12 cellular contexts compared by ENCODE assay signal in genomic region chr14:54690887-54691286, GRCh38.
DNase-seq lines count a peak whose midpoint lies in the region; ATAC-seq and TF ChIP-seq lines count a peak whose summit lies in the region.
"Had no signal": no experiment of that assay in that cellular context is flagged by ENCODE, and none has a peak within 500 bp of the region (broad histone marks: within the 10 kb centered on the region; RNA-seq: fewer than 3 reads in every experiment).

No MANE protein-coding gene starts in this region.

- no peak for DNase-seq in activated CD4-positive, alpha-beta T cell treated with anti-CD3 and anti-CD28 coated beads, Interleukin-2, amount 10 ng/mL, durations not matched to agents 24 days and 14 days
- no peak for DNase-seq in activated CD4-positive, alpha-beta T cell treated with anti-CD3 and anti-CD28 coated beads, Interleukin-2, amount 50 U/mL, for 4 hours
- DNase-seq in RWPE2 (ENCODE audit: low spot score) (no peak), mesenchymal stem cell (no peak), Calu3 (no peak)

- no peak overlapping the region for H3K14ac ChIP-seq in mesenchymal stem cell (ENCODE audit: low read length in 2 of 2)

- peak overlapping the region; percentile 42 for H4K8ac ChIP-seq in mesenchymal stem cell (ENCODE audit: low read length)

- no peaks in the 10 kb centered on the region for H3K36me3 ChIP-seq in RWPE2 (ENCODE audit: low read depth)
- H3K36me3 ChIP-seq in mesenchymal stem cell (ENCODE audit: control insufficient read depth in 1 of 2, insufficient read depth in 2 of 2, low read depth in 1 of 2, low read length in 2 of 2): peaks cover 4 to 6% of the 10 kb centered on the region in 2 experiments
- no peaks in the 10 kb centered on the region for H3K36me3 ChIP-seq in stomach smooth muscle (ENCODE audit: control insufficient read depth in 2 of 2, insufficient read depth in 2 of 2, low read length in 2 of 2)

- peak overlapping the region; percentile 12 for H3K9ac ChIP-seq in mesenchymal stem cell (ENCODE audit: low read length)
- peak overlapping the region in 1 of 2 donors; percentile 4 for H3K9ac ChIP-seq in stomach smooth muscle (ENCODE audit: low read length in 2 of 2)

- H3K23ac ChIP-seq in mesenchymal stem cell (ENCODE audit: low read length in 2 of 2): peak overlapping the region in 1 of 2 experiments; percentile 34

- H2AFZ ChIP-seq in mesenchymal stem cell (ENCODE audit: low read depth, low read length): no peak overlapping the region
- H2AFZ ChIP-seq: PC-9 had no signal

- no peak overlapping the region for H2BK5ac ChIP-seq in mesenchymal stem cell (ENCODE audit: low read depth, low read length, poor library complexity, severe bottlenecking)

- peak overlapping the region; percentile 63 for H2AK5ac ChIP-seq in mesenchymal stem cell (ENCODE audit: low read length, severe bottlenecking)

- peaks cover 8% of the 10 kb centered on the region for H3K4me1 ChIP-seq in RWPE2 (ENCODE audit: insufficient read depth, poor library complexity, severe bottlenecking)
- H3K4me1 ChIP-seq in mesenchymal stem cell (ENCODE audit: control insufficient read depth, insufficient read depth, low read depth, low read length): peaks cover 13% of the 10 kb centered on the region
- peaks cover 48% of the 10 kb centered on the region for H3K4me1 ChIP-seq in stomach smooth muscle (ENCODE audit: control insufficient read depth, insufficient read depth, low read length)

- H3K27ac ChIP-seq in RWPE2 (ENCODE audit: poor library complexity, severe bottlenecking) (peak overlapping the region; percentile 23), mesenchymal stem cell (ENCODE audit: low read length, poor library complexity, severe bottlenecking) (no peak overlapping the region), stomach smooth muscle (ENCODE audit: low read length) (peak overlapping the region; percentile 31)
- H3K27ac ChIP-seq: PC-9 had no signal

- peaks cover 23% of the 10 kb centered on the region for H3K4me1 Mint-ChIP-seq in activated CD4-positive, alpha-beta T cell treated with anti-CD3 and anti-CD28 coated beads, Interleukin-2, amount 10 ng/mL, durations not matched to agents 24 days and 14 days
- no peaks in the 10 kb centered on the region for H3K4me1 Mint-ChIP-seq in Calu3 (ENCODE audit: low read depth, unreplicated experiment)

- peak overlapping the region; percentile 21 for H3K27ac Mint-ChIP-seq in activated CD4-positive, alpha-beta T cell treated with anti-CD3 and anti-CD28 coated beads, Interleukin-2, amount 10 ng/mL, durations not matched to agents 24 days and 14 days
- no peak overlapping the region for H3K27ac Mint-ChIP-seq in Calu3 (ENCODE audit: unreplicated experiment)
- H3K27ac Mint-ChIP-seq: activated naive CD8-positive, alpha-beta T cell; B cell had no signal

- peak overlapping the region in 1 of 2 experiments; percentile 56 for H3K4ac ChIP-seq in mesenchymal stem cell (ENCODE audit: low read depth in 1 of 2, low read length in 2 of 2)

- peaks cover 37% of the 10 kb centered on the region for H3K27me3 Mint-ChIP-seq in activated CD4-positive, alpha-beta T cell treated with anti-CD3 and anti-CD28 coated beads, Interleukin-2, amount 10 ng/mL, durations not matched to agents 24 days and 14 days
- H3K27me3 Mint-ChIP-seq in Calu3 (ENCODE audit: unreplicated experiment): no peaks in the 10 kb centered on the region
- H3K27me3 Mint-ChIP-seq: B cell had no signal

- CTCF ChIA-PET in Calu3 (lab: Charles Lee): interaction anchor here (0.5 to 3.0 kb wide), 9 partner anchors 32 to 1627 kb away, joined by 3 to 31 read pairs (median 4); partner anchors contain the start of gene SAMD4A

- BruUV-seq in Calu3 (replicated peaks; lab: Mats Ljungman, UMichigan): no TSS peak

- no peaks in the 10 kb centered on the region for H3K36me3 Mint-ChIP-seq in activated CD4-positive, alpha-beta T cell treated with anti-CD3 and anti-CD28 coated beads, Interleukin-2, amount 10 ng/mL, durations not matched to agents 24 days and 14 days (ENCODE audit: low read depth)
- no peaks in the 10 kb centered on the region for H3K36me3 Mint-ChIP-seq in Calu3 (ENCODE audit: insufficient read depth, unreplicated experiment)
- H3K36me3 Mint-ChIP-seq: activated naive CD8-positive, alpha-beta T cell had no signal

- TF ChIP-seq CTCF in RWPE2 (IDR thresholded peaks at IDR 0.05; ENCODE audit: poor library complexity, severe bottlenecking) (no peak), Calu3 (IDR thresholded peaks at IDR 0.05; ENCODE audit: unreplicated experiment) (no peak)

- no peak overlapping the region for H4K91ac ChIP-seq in mesenchymal stem cell (ENCODE audit: low read length)

- H3K27me3 ChIP-seq in RWPE2 (ENCODE audit: insufficient read depth, poor library complexity, severe bottlenecking): no peaks in the 10 kb centered on the region
- H3K27me3 ChIP-seq in mesenchymal stem cell (ENCODE audit: control insufficient read depth in 1 of 2, insufficient read depth in 1 of 2, low read length in 2 of 2): no peaks in the 10 kb centered on the region
- no peaks in the 10 kb centered on the region for H3K27me3 ChIP-seq in stomach smooth muscle (ENCODE audit: control insufficient read depth in 1 of 2, insufficient read depth in 2 of 2, low read length in 2 of 2)

- H3K4me2 ChIP-seq in mesenchymal stem cell (ENCODE audit: low read length, poor library complexity, severe bottlenecking): no peak overlapping the region
- H3K4me2 ChIP-seq: PC-9 had no signal

- H3K79me1 ChIP-seq in mesenchymal stem cell (replicated peaks; ENCODE audit: low read length, poor library complexity, severe bottlenecking): peaks cover 41% of the 10 kb centered on the region

- no peaks in the 10 kb centered on the region for H3K9me3 ChIP-seq in RWPE2 (ENCODE audit: severe bottlenecking)
- H3K9me3 ChIP-seq in mesenchymal stem cell (ENCODE audit: control insufficient read depth, low read length): no peaks in the 10 kb centered on the region
- H3K9me3 ChIP-seq in stomach smooth muscle (ENCODE audit: control insufficient read depth in 2 of 2, low read length in 2 of 2): no peaks in the 10 kb centered on the region

- no peaks in the 10 kb centered on the region for H3K9me3 Mint-ChIP-seq in activated CD4-positive, alpha-beta T cell treated with anti-CD3 and anti-CD28 coated beads, Interleukin-2, amount 10 ng/mL, durations not matched to agents 24 days and 14 days
- H3K9me3 Mint-ChIP-seq in Calu3 (ENCODE audit: low read depth, unreplicated experiment): no peaks in the 10 kb centered on the region
- H3K9me3 Mint-ChIP-seq: activated T-helper 1 cell treated with anti-CD3 and anti-CD28 coated beads, Interleukin-12 subunit alpha, Interleukin-12 subunit beta, Interleukin-2, Interleukin-4 antibody, amounts not matched to agents 30 ng/mL and 10 ng/mL and 1 ng/mL, durations not matched to agents 14 hours and 24 hours and 36 hours had no signal

- peak overlapping the region; percentile 11 to 78 for H3K18ac ChIP-seq in mesenchymal stem cell (ENCODE audit: low read depth in 1 of 2, low read length in 2 of 2)

- ATAC-seq in RWPE2 (ENCODE audit: low read depth) (0 out of 3 replicates have a peak, but pooled peaks have one; percentile 26), GM18867 (IDR thresholded peaks at IDR 0.05; ENCODE audit: unreplicated experiment) (no peak), HG03045 (IDR thresholded peaks at IDR 0.05; ENCODE audit: unreplicated experiment) (no peak)

- intact Hi-C loops in activated CD4-positive, alpha-beta T cell treated with anti-CD3 and anti-CD28 coated beads, Interleukin-2, amount 10 ng/mL, durations not matched to agents 24 days and 14 days (cut with micrococcal nuclease): loop anchor here (1.0 to 5.0 kb wide), 2 partner anchors 64 to 127 kb away; no protein-coding TSS in a partner anchor
- intact Hi-C loops in Calu3 (cut with micrococcal nuclease; ENCODE audit: unreplicated experiment): loop anchor here (1.0 to 5.0 kb wide), 2 partner anchors 81 to 127 kb away; no protein-coding TSS in a partner anchor

- no peak overlapping the region for H2BK120ac ChIP-seq in mesenchymal stem cell (ENCODE audit: low read depth, low read length)

- H3K4me3 ChIP-seq in RWPE2 (ENCODE audit: severe bottlenecking) (no peak overlapping the region), mesenchymal stem cell (ENCODE audit: insufficient read depth in 1 of 2, low read depth in 1 of 2, low read length in 2 of 2) (no peak overlapping the region), stomach smooth muscle (ENCODE audit: low read length in 2 of 2) (no peak overlapping the region)
- H3K4me3 ChIP-seq: PC-9 had no signal

- H2BK15ac ChIP-seq in mesenchymal stem cell (ENCODE audit: low read depth, poor library complexity, severe bottlenecking): no peak overlapping the region

- H2BK12ac ChIP-seq in mesenchymal stem cell (ENCODE audit: low read length in 2 of 2): peak overlapping the region in 1 of 2 experiments; percentile 51

- no peak overlapping the region for H3K4me3 Mint-ChIP-seq in activated CD4-positive, alpha-beta T cell treated with anti-CD3 and anti-CD28 coated beads, Interleukin-2, amount 10 ng/mL, durations not matched to agents 24 days and 14 days
- no peak overlapping the region for H3K4me3 Mint-ChIP-seq in Calu3 (ENCODE audit: low read depth, unreplicated experiment)
- H3K4me3 Mint-ChIP-seq: activated naive CD8-positive, alpha-beta T cell; activated T-helper 1 cell treated with anti-CD3 and anti-CD28 coated beads, Interleukin-12 subunit alpha, Interleukin-12 subunit beta, Interleukin-2, Interleukin-4 antibody, amounts not matched to agents 30 ng/mL and 10 ng/mL and 1 ng/mL, durations not matched to agents 14 hours and 24 hours and 36 hours; B cell had no signal

- no CpG with 5 or more reads among the region's 2 CpGs for WGBS in mesenchymal stem cell
